ENCODE assay signal across 11 cellular contexts in genomic region chr11:123065634-123066033, GRCh38. TPM values are rescaled to one million over a fixed set of nuclear protein-coding genes. Genes with fewer than 3 reads are reported as not detected.
DNase-seq lines count a peak whose midpoint lies in the region; ATAC-seq, FAIRE-seq and TF ChIP-seq lines count a peak whose summit lies in the region.
"Had no signal": no experiment of that assay in that cellular context is flagged by ENCODE, and none has a peak within 500 bp of the region (broad histone marks: within the 10 kb centered on the region; RNA-seq: fewer than 3 reads in every experiment).

No MANE protein-coding gene starts in this region.

- H3K4me3 ChIP-seq in Karpas-422 (ENCODE audit: low read length) (no peak overlapping the region), brain microvascular endothelial cell (ENCODE audit: low read depth, low read length) (no peak overlapping the region), neural progenitor cell (no peak overlapping the region)

- H3K27me3 Mint-ChIP-seq in neural progenitor cell (ENCODE audit: insufficient read depth, low read depth): peaks cover 4% of the 10 kb centered on the region

- in situ Hi-C loops in brain microvascular endothelial cell (cut with HindIII; ENCODE audit: low pct_ligation_motif_present, low sequenced_read_pairs): no loop called here

- peak overlapping the region; percentile 79 for H3K27ac Mint-ChIP-seq in neural progenitor cell

- H3K9me3 ChIP-seq in Karpas-422 (ENCODE audit: low read length) (no peaks in the 10 kb centered on the region), neural progenitor cell (ENCODE audit: low read depth) (no peaks in the 10 kb centered on the region)

- H4K20me1 ChIP-seq in Karpas-422 (ENCODE audit: insufficient read depth, low read depth, low read length) (peaks cover 12% of the 10 kb centered on the region; the same call in 1 of the 2 replicates), neural progenitor cell (ENCODE audit: low read depth) (peaks cover 9% of the 10 kb centered on the region)

- TF ChIP-seq CTCF in brain microvascular endothelial cell (IDR thresholded peaks at IDR 0.05; ENCODE audit: low read depth, low read length, missing control alignments): no peak
- TF ChIP-seq CTCF in neural progenitor cell (IDR thresholded peaks at IDR 0.05): no peak

- ATAC-seq in GM21360 (IDR thresholded peaks at IDR 0.05; ENCODE audit: unreplicated experiment): no peak

- H3K9ac ChIP-seq in Karpas-422 (ENCODE audit: low read length) (peak overlapping the region; percentile 41; the same call in 1 of the 2 replicates), neural progenitor cell (no peak overlapping the region)

- H3K4me1 ChIP-seq in Karpas-422 (ENCODE audit: low read length) (peaks cover 55% of the 10 kb centered on the region), neural progenitor cell (peaks cover 16% of the 10 kb centered on the region)

- H3K27ac ChIP-seq in Karpas-422 (ENCODE audit: low read length) (peak overlapping the region; percentile 95), brain microvascular endothelial cell (peak overlapping the region; percentile 16), neural progenitor cell (no peak overlapping the region)

- H3K9me3 Mint-ChIP-seq in neural progenitor cell: no peaks in the 10 kb centered on the region

- TF ChIP-seq POLR2A in H54 (IDR thresholded peaks at IDR 0.05; ENCODE audit: low read depth, low read length): no peak

- peaks cover 13% of the 10 kb centered on the region for H3K36me3 ChIP-seq in Karpas-422 (ENCODE audit: insufficient read depth, low read length)
- H3K36me3 ChIP-seq in brain microvascular endothelial cell (replicated peaks): peaks cover 8% of the 10 kb centered on the region
- H3K36me3 ChIP-seq in neural progenitor cell: peaks cover 4% of the 10 kb centered on the region

- H3K9me2 ChIP-seq in Karpas-422 (replicated peaks; ENCODE audit: insufficient read depth, low read length): no peaks in the 10 kb centered on the region

- peaks cover 23% of the 10 kb centered on the region for H3K79me2 ChIP-seq in Karpas-422 (ENCODE audit: low read length)
- H3K79me2 ChIP-seq in neural progenitor cell (ENCODE audit: low read depth): peaks cover 59% of the 10 kb centered on the region

- H3K4me2 ChIP-seq in Karpas-422 (ENCODE audit: low read depth, low read length, poor library complexity, severe bottlenecking): peak overlapping the region; percentile 85
- no peak overlapping the region for H3K4me2 ChIP-seq in neural progenitor cell

- no peaks in the 10 kb centered on the region for H3K27me3 ChIP-seq in Karpas-422 (ENCODE audit: low read length)
- H3K27me3 ChIP-seq in brain microvascular endothelial cell (replicated peaks): no peaks in the 10 kb centered on the region
- no peaks in the 10 kb centered on the region for H3K27me3 ChIP-seq in neural progenitor cell

- FAIRE-seq in H54 (lab: Jason Lieb, UNC): no peak
- FAIRE-seq: endometrium had no signal

- peaks cover 38% of the 10 kb centered on the region for H3K4me1 Mint-ChIP-seq in neural progenitor cell

- H3K4me3 Mint-ChIP-seq in neural progenitor cell: peak overlapping the region; percentile 63

- H2AFZ ChIP-seq in Karpas-422 (ENCODE audit: low read length): no peak overlapping the region
- no peak overlapping the region for H2AFZ ChIP-seq in neural progenitor cell (replicated peaks)

- DNase-seq in NCI-H1694 (lab: John Stamatoyannopoulos, UW): peak; percentile 22
- no peak for DNase-seq in NCI-H1694 treated with DMSO at 0.1 percent for 48 hours (lab: John Stamatoyannopoulos, UW)
- DNase-seq in Karpas-422: peak; percentile 37
- no peak for DNase-seq in brain microvascular endothelial cell
- DNase-seq in neural progenitor cell (ENCODE audit: low spot score): no peak
- DNase-seq in GM19240 (ENCODE audit: insufficient read length, low spot score): no peak
- no peak for DNase-seq in H54 (ENCODE audit: insufficient read length, low spot score)
- DNase-seq: NCI-H510A treated with DMSO at 0.1 percent for 48 hours, T-helper 9 cell had no signal

- peaks cover 17% of the 10 kb centered on the region for H3F3A ChIP-seq in neural progenitor cell (ENCODE audit: low read depth)

- peaks cover 15% of the 10 kb centered on the region for H3K36me3 Mint-ChIP-seq in neural progenitor cell

RNA-seq across cellular contexts. Expression of gene HSPA8, which starts 3.7 kb away (rescaled TPM):
- 1,464 and 1,725 TPM in 2 replicates for total RNA-seq in Karpas-422 (2014; rRNA removed; shearing (Covaris generic); ENCODE audit: low replicate concordance)
- 1,453 and 1,464 TPM in 2 replicates for total RNA-seq in neural progenitor cell (ENCODE audit: low replicate concordance)

Comparison
In these comparisons a context has a peak if more than half of its experiments do, and no peak if none do; other contexts are left out.
1. DNase-seq: peak in NCI-H1694 (single experiment) and Karpas-422 (single experiment); none in NCI-H1694 treated with DMSO at 0.1 percent for 48 hours (single experiment), brain microvascular endothelial cell (single experiment), neural progenitor cell (single experiment), GM19240 (single experiment) and H54 (single experiment).